In genomic region chr7:102464577-102465280, GRCh38 we compare ENCODE assay signal across 1 cellular context.
TF ChIP-seq lines count a peak whose summit lies in the region.

Gene ALKBH4 (minus strand): TSS chr7:102464863. CDS start chr7:102464836, 27 bp downstream.
Gene LRWD1 (plus strand): TSS chr7:102464984. CDS start chr7:102465081, 97 bp downstream.

TF ChIP-seq in K562, 482 proteins besides CTCF, POLR2A, EP300 and RAD21 (continued from another document and continues in another):
- TF ChIP-seq IRF1 (CRISPR knock-in tag; IDR thresholded peaks at IDR 0.05; ENCODE audit: borderline replicate concordance) (no peak), PHF20 (IDR thresholded peaks at IDR 0.05; ENCODE audit: partially characterized antibody) (peak; percentile 79), PHF21A (IDR thresholded peaks at IDR 0.05; ENCODE audit: borderline replicate concordance, low read depth) (no peak), GTF2A2 (tag; IDR thresholded peaks at IDR 0.05) (no peak), UBTF (IDR thresholded peaks at IDR 0.05; ENCODE audit: borderline replicate concordance in 1 of 2, low read depth in 2 of 2, low read length in 2 of 2) (peak; percentile 93 to 94; a peak in 3 of 4 replicates), HEY1 (CRISPR knock-in tag; IDR thresholded peaks at IDR 0.05; ENCODE audit: borderline replicate concordance) (no peak), TARDBP (IDR thresholded peaks at IDR 0.05) (peak; percentile 75; the same call in 1 of the 2 replicates), ZNF24 (IDR thresholded peaks at IDR 0.05) (0 out of 2 replicates have a peak, but pooled peaks have one; percentile 54), ZNF561 (CRISPR knock-in tag; conservative IDR thresholded peaks at IDR 0.05) (no peak), HMBOX1 (IDR thresholded peaks at IDR 0.05) (no peak), STAT5A (IDR thresholded peaks at IDR 0.05; ENCODE audit: borderline replicate concordance, low read length) (peak; percentile 37; the same call in 1 of the 2 replicates), PATZ1 (CRISPR knock-in tag; IDR thresholded peaks at IDR 0.05; ENCODE audit: borderline replicate concordance) (no peak), ZBTB7A (IDR thresholded peaks at IDR 0.05; ENCODE audit: borderline replicate concordance, control insufficient read depth, low read depth, low read length) (peak; percentile 81), RBM39 (optimal IDR thresholded peaks at IDR 0.05; ENCODE audit: low read depth, low read length) (no peak), U2AF1 (optimal IDR thresholded peaks at IDR 0.05; ENCODE audit: low read depth, low read length) (peak; percentile 76), NCOR1 (IDR thresholded peaks at IDR 0.05) (no peak), E2F6 (IDR thresholded peaks at IDR 0.05; ENCODE audit: borderline replicate concordance in 1 of 2, extremely low read depth in 1 of 2, insufficient read depth in 1 of 2, insufficient read length in 1 of 2, low read depth in 1 of 2, low read length in 1 of 2, poor library complexity in 1 of 2, severe bottlenecking in 1 of 2) (peak; percentile 63 to 86), MBD2 (IDR thresholded peaks at IDR 0.05; ENCODE audit: borderline replicate concordance, low read depth) (no peak), ZNF408 (CRISPR knock-in tag; IDR thresholded peaks at IDR 0.05; ENCODE audit: low read depth) (no peak), EGR1 (conservative IDR thresholded peaks at IDR 0.05) (peak; percentile 96), ZBTB2 (IDR thresholded peaks at IDR 0.05) (0 out of 2 replicates have a peak, but pooled peaks have one; percentile 48), KLF6 (CRISPR knock-in tag; IDR thresholded peaks at IDR 0.05; ENCODE audit: borderline replicate concordance) (peak; percentile 51; the same call in 1 of the 2 replicates), ZNF384 (IDR thresholded peaks at IDR 0.05; ENCODE audit: low read depth, low read length) (no peak), IFI16 (CRISPR knock-in tag; IDR thresholded peaks at IDR 0.05) (no peak), CBX8 (IDR thresholded peaks at IDR 0.05; ENCODE audit: borderline replicate concordance, extremely low read depth, low read depth, low read length, poor library complexity, severe bottlenecking) (no peak), KAT8 (IDR thresholded peaks at IDR 0.05; ENCODE audit: low read depth) (no peak), ZNF609 (CRISPR knock-in tag; IDR thresholded peaks at IDR 0.05; ENCODE audit: borderline replicate concordance) (no peak), STAG1 (CRISPR knock-in tag; IDR thresholded peaks at IDR 0.05; ENCODE audit: borderline replicate concordance) (0 out of 2 replicates have a peak, but pooled peaks have one; percentile 21), ZNF146 (CRISPR knock-in tag; IDR thresholded peaks at IDR 0.05; ENCODE audit: unreplicated experiment) (no peak), ZBTB8A (IDR thresholded peaks at IDR 0.05; ENCODE audit: partially characterized antibody) (no peak), CBFA2T3 (IDR thresholded peaks at IDR 0.05) (0 out of 2 replicates have a peak, but pooled peaks have one; percentile 3), HDAC1 (IDR thresholded peaks at IDR 0.05) (peak in 1 of 2 experiments; percentile 94; a peak in 2 of 4 replicates), TEAD1 (CRISPR knock-in tag; IDR thresholded peaks at IDR 0.05) (peak in 1 of 2 experiments; percentile 94; a peak in 2 of 4 replicates), SRSF1 (IDR thresholded peaks at IDR 0.05; ENCODE audit: low read depth, low read length) (no peak), BRD4 (IDR thresholded peaks at IDR 0.05) (no peak), ZBTB26 (CRISPR knock-in tag; IDR thresholded peaks at IDR 0.05) (0 out of 2 replicates have a peak, but pooled peaks have one; percentile 15), ZSCAN32 (CRISPR knock-in tag; IDR thresholded peaks at IDR 0.05) (no peak), PTBP1 (IDR thresholded peaks at IDR 0.05; ENCODE audit: low read depth, low read length) (no peak), NFE2 (IDR thresholded peaks at IDR 0.05; ENCODE audit: low read depth) (no peak), NR1H2 (CRISPR knock-in tag; IDR thresholded peaks at IDR 0.05) (peak; percentile 79; the same call in 1 of the 2 replicates), ZNF592 (IDR thresholded peaks at IDR 0.05) (peak; percentile 59; the same call in 1 of the 2 replicates)
